Comparison of ENCODE assay signal across 11 cellular contexts in genomic region chr22:46081831-46082210, GRCh38.
DNase-seq lines count a peak whose midpoint lies in the region; ATAC-seq and TF ChIP-seq lines count a peak whose summit lies in the region.
"Had no signal": no experiment of that assay in that cellular context is flagged by ENCODE, and none has a peak within 500 bp of the region (broad histone marks: within the 10 kb centered on the region; RNA-seq: fewer than 3 reads in every experiment).

No MANE protein-coding gene starts in this region.

- H3K27ac Mint-ChIP-seq in HFFc6 (peak overlapping the region; percentile 98), MCF 10A (ENCODE audit: low read depth, unreplicated experiment) (peak overlapping the region; percentile 100)
- H3K27ac Mint-ChIP-seq: endodermal cell had no signal

- peaks cover 77% of the 10 kb centered on the region for H3K4me1 Mint-ChIP-seq in HFFc6 (ENCODE audit: low read depth)
- H3K4me1 Mint-ChIP-seq in MCF 10A (ENCODE audit: insufficient read depth, unreplicated experiment): peaks cover 23% of the 10 kb centered on the region
- H3K4me1 Mint-ChIP-seq: endodermal cell had no signal

- H3K27me3 Mint-ChIP-seq in HFFc6 (ENCODE audit: insufficient read depth) (peaks cover 42% of the 10 kb centered on the region), MCF 10A (ENCODE audit: insufficient read depth, unreplicated experiment) (no peaks in the 10 kb centered on the region)

- ATAC-seq in left lobe of liver: no peak
- no peak for ATAC-seq in HG03378 (IDR thresholded peaks at IDR 0.05; ENCODE audit: unreplicated experiment)

- intact Hi-C loops in MCF 10A (cut with micrococcal nuclease): loop anchor here (2.0 kb wide), 2 partner anchors 15 to 23 kb away; no protein-coding TSS in a partner anchor

- TF ChIP-seq CTCF in HFFc6 (IDR thresholded peaks at IDR 0.05): no peak
- TF ChIP-seq CTCF in MCF 10A (IDR thresholded peaks at IDR 0.05; ENCODE audit: unreplicated experiment): no peak

- H3K36me3 Mint-ChIP-seq in HFFc6 (ENCODE audit: low read depth) (peaks cover 67% of the 10 kb centered on the region), MCF 10A (ENCODE audit: insufficient read depth, unreplicated experiment) (peaks cover 93% of the 10 kb centered on the region)

- POLR2A ChIA-PET in MCF 10A (lab: Yijun Ruan, JAX): interaction anchor here (0.7 to 11.2 kb wide), 11 partner anchors 6 to 1516 kb away, joined by 3 to 1278 read pairs (median 9); partner anchors contain the start of gene NUP50

- peak overlapping the region; percentile 99 for H3K27ac ChIP-seq in substantia nigra (ENCODE audit: low read depth, low read length, poor library complexity, severe bottlenecking)

- H3K4me3 Mint-ChIP-seq in HFFc6 (peak overlapping the region; percentile 97), MCF 10A (ENCODE audit: unreplicated experiment) (peak overlapping the region; percentile 96)
- H3K4me3 Mint-ChIP-seq: endodermal cell had no signal

- no peak for DNase-seq in HFFc6
- DNase-seq in MCF 10A (ENCODE audit: unreplicated experiment): no peak
- DNase-seq in left lobe of liver (ENCODE audit: low spot score): peak; percentile 8
- no peak for DNase-seq in substantia nigra (lab: John Stamatoyannopoulos, UW)
- no peak for DNase-seq in stimulated activated CD4-positive, alpha-beta T cell treated with anti-CD3 and anti-CD28 coated beads, Interleukin-2, amount 100 ng/mL, for 24 hours
- DNase-seq in stimulated activated CD4-positive, alpha-beta T cell treated with anti-CD3 and anti-CD28 coated beads, Interleukin-2, amount 100 ng/mL, for 48 hours: no peak
- DNase-seq in NCI-H128 (lab: John Stamatoyannopoulos, UW; ENCODE audit: unreplicated experiment): no peak
- DNase-seq: endodermal cell, mesendoderm, NCI-H1417 had no signal

- no TSS peak for BruUV-seq in MCF 10A (replicated peaks; lab: Mats Ljungman, UMichigan)

- H3K9me3 Mint-ChIP-seq in HFFc6: no peaks in the 10 kb centered on the region
- H3K9me3 Mint-ChIP-seq in MCF 10A (ENCODE audit: unreplicated experiment): no peaks in the 10 kb centered on the region
- H3K9me3 Mint-ChIP-seq: endodermal cell had no signal

- CTCF ChIA-PET in MCF 10A (lab: Yijun Ruan, JAX): interaction anchor here (0.8 to 2.9 kb wide), 7 partner anchors 8 to 87 kb away, joined by 3 to 16 read pairs (median 5); no protein-coding TSS in a partner anchor
